In genomic region chr19:3964256-3965194, GRCh38 we compare ENCODE assay signal across 22 cellular contexts. TPM values are rescaled to one million over a fixed set of nuclear protein-coding genes. Genes with fewer than 3 reads are reported as not detected.
A peak's percentile ranks its signal among the peaks of the same experiment; 100 is the strongest.
DNase-seq lines count a peak whose midpoint lies in the region; ATAC-seq and TF ChIP-seq lines count a peak whose summit lies in the region.
"Had no signal": no experiment of that assay in that cellular context is flagged by ENCODE, and none has a peak within 500 bp of the region (broad histone marks: within the 10 kb centered on the region; RNA-seq: fewer than 3 reads in every experiment).

No MANE protein-coding gene starts in this region.

- no peaks in the 10 kb centered on the region for H3K9me3 Mint-ChIP-seq in endothelial cell (ENCODE audit: unreplicated experiment)
- H3K9me3 Mint-ChIP-seq: CD8-positive, alpha-beta T cell had no signal

- H3K4me1 Mint-ChIP-seq in endothelial cell (ENCODE audit: unreplicated experiment), result peaks cover 21% of the 10 kb centered on the region

- 86 to 92% (median 90%) methylated on average over 40 to 60 of the region's 60 CpGs for WGBS in stomach, 5 donors
- WGBS in lower leg skin, 2 donors, result 91 to 93% methylated on average over 56 to 57 of the region's 60 CpGs

- H3K27ac ChIP-seq in left ventricle myocardium inferior (replicated peaks) (peak overlapping the region; percentile 33), stomach (peak overlapping the region in 3 of 5 donors; percentile 25 to 99 (median 98))
- H3K27ac ChIP-seq: RWPE1 had no signal

- DNase-seq in left ventricle myocardium inferior (no peak), Right ventricle myocardium inferior (ENCODE audit: missing footprints) (no peak), endothelial cell (ENCODE audit: low spot score) (no peak), omental fat pad (ENCODE audit: low spot score) (no peak), stomach (no peak), mucosa of descending colon (no peak), lower leg skin (ENCODE audit: low spot score in 2 of 2) (no peak), NOMO-1 (lab: John Stamatoyannopoulos, UW; ENCODE audit: unreplicated experiment in 2 of 2) (no peak)
- DNase-seq: CD8-positive, alpha-beta T cell; DND-41; GDM1; GOT3; NCI-H1048; NCI-H1436 treated with DMSO at 0.1 percent for 48 hours; NCI-H2029 treated with DMSO at 0.1 percent for 48 hours; NCI-H2171 treated with DMSO at 0.1 percent for 48 hours; NCI-H446 treated with DMSO at 0.1 percent for 48 hours; NK-92 treated with Interleukin-12 subunit alpha and Interleukin-12 subunit beta, amount 100 ng/mL, for 24 hours had no signal

- H3K9me3 ChIP-seq in left ventricle myocardium inferior (replicated peaks) (no peaks in the 10 kb centered on the region), stomach (no peaks in the 10 kb centered on the region), mucosa of descending colon (no peaks in the 10 kb centered on the region)

- H3K27me3 ChIP-seq in left ventricle myocardium inferior (ENCODE audit: low read depth), result no peaks in the 10 kb centered on the region
- no peaks in the 10 kb centered on the region for H3K27me3 ChIP-seq in stomach

- H3K36me3 Mint-ChIP-seq in endothelial cell (ENCODE audit: low read depth, unreplicated experiment), result peaks cover 36% of the 10 kb centered on the region

- no peak for TF ChIP-seq POLR2A in stomach (IDR thresholded peaks at IDR 0.05)
- no peak for TF ChIP-seq POLR2A in lower leg skin (IDR thresholded peaks at IDR 0.05)

- H3K36me3 ChIP-seq in left ventricle myocardium inferior (peaks cover 86% of the 10 kb centered on the region), stomach (peaks cover 81 to 89% (median 86%) of the 10 kb centered on the region in 4 donors), mucosa of descending colon (ENCODE audit: low read depth) (peaks cover 14% of the 10 kb centered on the region)

- H3K4me1 ChIP-seq in left ventricle myocardium inferior (peaks cover 61% of the 10 kb centered on the region), stomach (peaks cover 43 to 56% (median 49%) of the 10 kb centered on the region in 4 donors), mucosa of descending colon (ENCODE audit: low read depth) (peaks cover 30% of the 10 kb centered on the region)

- H3K27ac Mint-ChIP-seq in endothelial cell (ENCODE audit: unreplicated experiment), result peak overlapping the region; percentile 42
- H3K27ac Mint-ChIP-seq: CD8-positive, alpha-beta T cell had no signal

- TF ChIP-seq CTCF in left ventricle myocardium inferior (IDR thresholded peaks at IDR 0.05; ENCODE audit: borderline replicate concordance), result no peak
- TF ChIP-seq CTCF in endothelial cell (IDR thresholded peaks at IDR 0.05; ENCODE audit: unreplicated experiment), result no peak
- TF ChIP-seq CTCF in omental fat pad (IDR thresholded peaks at IDR 0.05), result no peak
- no peak for TF ChIP-seq CTCF in stomach (IDR thresholded peaks at IDR 0.05)
- no peak for TF ChIP-seq CTCF in mucosa of descending colon (IDR thresholded peaks at IDR 0.05)
- TF ChIP-seq CTCF in lower leg skin (IDR thresholded peaks at IDR 0.05), result no peak

- H3K4me3 ChIP-seq in left ventricle myocardium inferior, result no peak overlapping the region
- no peak overlapping the region for H3K4me3 ChIP-seq in stomach
- no peak overlapping the region for H3K4me3 ChIP-seq in mucosa of descending colon
- H3K4me3 ChIP-seq in lower leg skin (ENCODE audit: low read depth, poor library complexity, severe bottlenecking), result no peak overlapping the region

- intact Hi-C loops in left ventricle myocardium inferior (cut with micrococcal nuclease) (no loop called here), Right ventricle myocardium inferior (cut with DNase I) (loop anchor here (5.0 to 10.0 kb wide), 2 partner anchors 32 to 200 kb away; partner anchors contain the start of genes APBA3, MRPL54 and NMRK2), stomach (cut with DNase I; ENCODE audit: low total_unique reads) (no loop called here), mucosa of descending colon (cut with DNase I, micrococcal nuclease) (no loop called here), lower leg skin (cut with DNase I; ENCODE audit: low total_unique reads) (no loop called here)

- peaks cover 14% of the 10 kb centered on the region for H3K27me3 Mint-ChIP-seq in endothelial cell (ENCODE audit: unreplicated experiment)

- H3K4me3 Mint-ChIP-seq in endothelial cell (ENCODE audit: unreplicated experiment), result no peak overlapping the region
- H3K4me3 Mint-ChIP-seq: CD8-positive, alpha-beta T cell had no signal

- TF ChIP-seq EP300 in stomach (IDR thresholded peaks at IDR 0.05), result no peak

- ATAC-seq in Right ventricle myocardium inferior, result no peak
- peak; percentile 17 for ATAC-seq in omental fat pad (ENCODE audit: low FRiP score)
- ATAC-seq in mucosa of descending colon, result no peak
- ATAC-seq: CD8-positive, alpha-beta T cell had no signal

RNA-seq across cellular contexts. Expression of gene DAPK3, which starts 6.4 kb away (rescaled TPM):
- 74.6 TPM for total RNA-seq in left ventricle myocardium inferior
- 67.5 TPM for total RNA-seq in Right ventricle myocardium inferior
- 316 TPM for total RNA-seq in endothelial cell (ENCODE audit: unreplicated experiment)
- total RNA-seq in omental fat pad, result 10 to 100 TPM; 40.7 to 71.7 (median 56.9) TPM
- 100 to 1,000 TPM in 2 of 5 donors, 10 to 100 TPM in 3; 58.5 to 238 (median 75.8) TPM for total RNA-seq in stomach
- polyA plus RNA-seq in stomach, result 10 to 100 TPM; 47.0 to 73.5 (median 51.9) TPM
- 100 to 1,000 TPM in 1 of 3 donors, 10 to 100 TPM in 2; 51.3 to 121 (median 56.9) TPM for total RNA-seq in mucosa of descending colon
- 10 to 100 TPM; 75.6 to 90.9 (median 82.2) TPM for total RNA-seq in lower leg skin

RNA-seq across cellular contexts. Expression of gene EEF2, which starts 20.7 kb away (rescaled TPM):
- 2,303 TPM for total RNA-seq in left ventricle myocardium inferior
- total RNA-seq in Right ventricle myocardium inferior, result 2,154 TPM
- 2,896 TPM for total RNA-seq in endothelial cell (ENCODE audit: unreplicated experiment)
- total RNA-seq in omental fat pad, result 1,000 to 10,000 TPM; 1,922 to 2,283 (median 2,030) TPM
- 1,000 to 10,000 TPM in 4 of 5 donors, 100 to 1,000 TPM in 1; 872 to 1,656 (median 1,431) TPM for total RNA-seq in stomach
- 1,000 to 10,000 TPM in 2 of 3 donors, 100 to 1,000 TPM in 1; 667 to 1,312 (median 1,239) TPM for polyA plus RNA-seq in stomach
- total RNA-seq in mucosa of descending colon, result 1,000 to 10,000 TPM; 1,826 to 2,582 (median 2,012) TPM
- total RNA-seq in lower leg skin, result 1,000 to 10,000 TPM; 2,068 to 2,517 (median 2,443) TPM

RNA-seq across cellular contexts. Expression of gene NMRK2, which starts 31.7 kb away (rescaled TPM):
- total RNA-seq in left ventricle myocardium inferior (458 TPM), Right ventricle myocardium inferior (627 TPM), endothelial cell (ENCODE audit: unreplicated experiment) (1.4 TPM), omental fat pad (not detected), stomach (under 1 TPM in 1 of 5 donors, not detected in 4; 0.55 TPM), mucosa of descending colon (under 1 TPM in 1 of 3 donors, not detected in 2; 0.36 TPM), lower leg skin (not detected)
- 1 to 10 TPM in 2 of 3 donors, under 1 TPM in 1; 0.68 to 4.3 (median 2.3) TPM for polyA plus RNA-seq in stomach
- total RNA-seq: A172; CD8-positive, alpha-beta T cell; MCF 10A had no signal
- polyA plus RNA-seq: BJ had no signal

RNA-seq across cellular contexts. Expression of gene PIAS4, which starts 43.0 kb away (rescaled TPM):
- total RNA-seq in left ventricle myocardium inferior (15.4 TPM), Right ventricle myocardium inferior (16.1 TPM), endothelial cell (ENCODE audit: unreplicated experiment) (41.2 TPM), omental fat pad (10 to 100 TPM; 10.6 to 21.6 (median 11.2) TPM), stomach (10 to 100 TPM in 4 of 5 donors, 1 to 10 TPM in 1; 9.3 to 93.6 (median 37.5) TPM), mucosa of descending colon (10 to 100 TPM; 27.4 to 44.6 (median 29.5) TPM), lower leg skin (10 to 100 TPM; 20.8 to 35.1 (median 26.9) TPM)
- 10 to 100 TPM in 1 of 3 donors, 1 to 10 TPM in 2; 6.6 to 14.8 (median 9.3) TPM for polyA plus RNA-seq in stomach

Comparison
In these comparisons a context has a peak if more than half of its experiments do, and no peak if none do; other contexts are left out.
1. RNA of gene NMRK2, which starts 31.7 kb away (total RNA-seq): 627 TPM in Right ventricle myocardium inferior (single experiment) and 458 TPM in left ventricle myocardium inferior (single experiment); 1.4 TPM in endothelial cell (single experiment), not detected in omental fat pad, 0.55 TPM in stomach, 0.36 TPM in mucosa of descending colon and not detected in lower leg skin; every median in the first group is over 100 times any median in the second.